In the genomic region with DNA sequence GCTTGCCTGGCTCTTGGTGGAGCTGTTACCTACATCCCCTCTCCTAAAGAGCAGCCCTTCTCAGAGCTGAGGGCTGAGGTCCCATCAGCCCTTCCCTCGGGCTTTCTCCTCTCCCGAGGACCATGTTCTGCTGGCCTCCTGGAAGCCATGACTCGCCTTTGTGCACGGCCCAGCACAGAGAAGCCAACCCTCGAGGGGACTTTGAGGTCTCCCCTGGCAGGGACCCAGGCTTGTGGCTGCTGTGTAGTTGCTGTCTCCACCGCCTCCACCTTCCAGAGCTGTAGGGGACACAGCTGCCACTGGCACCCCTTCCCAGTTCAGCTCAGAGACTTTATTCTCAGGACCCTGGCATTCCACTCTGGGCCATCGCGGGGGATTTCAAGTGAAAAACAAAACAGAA, we compare ENCODE assay signal across 1 cellular context.
TF ChIP-seq lines count a peak whose summit lies in the region.

No MANE protein-coding gene starts in this region.

TF ChIP-seq in GM23338, 12 proteins besides CTCF, POLR2A, EP300 and RAD21:
- TF ChIP-seq, protein P1, sequence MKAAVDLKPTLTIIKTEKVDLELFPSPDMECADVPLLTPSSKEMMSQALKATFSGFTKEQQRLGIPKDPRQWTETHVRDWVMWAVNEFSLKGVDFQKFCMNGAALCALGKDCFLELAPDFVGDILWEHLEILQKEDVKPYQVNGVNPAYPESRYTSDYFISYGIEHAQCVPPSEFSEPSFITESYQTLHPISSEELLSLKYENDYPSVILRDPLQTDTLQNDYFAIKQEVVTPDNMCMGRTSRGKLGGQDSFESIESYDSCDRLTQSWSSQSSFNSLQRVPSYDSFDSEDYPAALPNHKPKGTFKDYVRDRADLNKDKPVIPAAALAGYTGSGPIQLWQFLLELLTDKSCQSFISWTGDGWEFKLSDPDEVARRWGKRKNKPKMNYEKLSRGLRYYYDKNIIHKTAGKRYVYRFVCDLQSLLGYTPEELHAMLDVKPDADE (IDR thresholded peaks at IDR 0.05): no peak
- TF ChIP-seq JUNB (IDR thresholded peaks at IDR 0.05; ENCODE audit: unreplicated experiment): no peak
- TF ChIP-seq, protein P2, sequence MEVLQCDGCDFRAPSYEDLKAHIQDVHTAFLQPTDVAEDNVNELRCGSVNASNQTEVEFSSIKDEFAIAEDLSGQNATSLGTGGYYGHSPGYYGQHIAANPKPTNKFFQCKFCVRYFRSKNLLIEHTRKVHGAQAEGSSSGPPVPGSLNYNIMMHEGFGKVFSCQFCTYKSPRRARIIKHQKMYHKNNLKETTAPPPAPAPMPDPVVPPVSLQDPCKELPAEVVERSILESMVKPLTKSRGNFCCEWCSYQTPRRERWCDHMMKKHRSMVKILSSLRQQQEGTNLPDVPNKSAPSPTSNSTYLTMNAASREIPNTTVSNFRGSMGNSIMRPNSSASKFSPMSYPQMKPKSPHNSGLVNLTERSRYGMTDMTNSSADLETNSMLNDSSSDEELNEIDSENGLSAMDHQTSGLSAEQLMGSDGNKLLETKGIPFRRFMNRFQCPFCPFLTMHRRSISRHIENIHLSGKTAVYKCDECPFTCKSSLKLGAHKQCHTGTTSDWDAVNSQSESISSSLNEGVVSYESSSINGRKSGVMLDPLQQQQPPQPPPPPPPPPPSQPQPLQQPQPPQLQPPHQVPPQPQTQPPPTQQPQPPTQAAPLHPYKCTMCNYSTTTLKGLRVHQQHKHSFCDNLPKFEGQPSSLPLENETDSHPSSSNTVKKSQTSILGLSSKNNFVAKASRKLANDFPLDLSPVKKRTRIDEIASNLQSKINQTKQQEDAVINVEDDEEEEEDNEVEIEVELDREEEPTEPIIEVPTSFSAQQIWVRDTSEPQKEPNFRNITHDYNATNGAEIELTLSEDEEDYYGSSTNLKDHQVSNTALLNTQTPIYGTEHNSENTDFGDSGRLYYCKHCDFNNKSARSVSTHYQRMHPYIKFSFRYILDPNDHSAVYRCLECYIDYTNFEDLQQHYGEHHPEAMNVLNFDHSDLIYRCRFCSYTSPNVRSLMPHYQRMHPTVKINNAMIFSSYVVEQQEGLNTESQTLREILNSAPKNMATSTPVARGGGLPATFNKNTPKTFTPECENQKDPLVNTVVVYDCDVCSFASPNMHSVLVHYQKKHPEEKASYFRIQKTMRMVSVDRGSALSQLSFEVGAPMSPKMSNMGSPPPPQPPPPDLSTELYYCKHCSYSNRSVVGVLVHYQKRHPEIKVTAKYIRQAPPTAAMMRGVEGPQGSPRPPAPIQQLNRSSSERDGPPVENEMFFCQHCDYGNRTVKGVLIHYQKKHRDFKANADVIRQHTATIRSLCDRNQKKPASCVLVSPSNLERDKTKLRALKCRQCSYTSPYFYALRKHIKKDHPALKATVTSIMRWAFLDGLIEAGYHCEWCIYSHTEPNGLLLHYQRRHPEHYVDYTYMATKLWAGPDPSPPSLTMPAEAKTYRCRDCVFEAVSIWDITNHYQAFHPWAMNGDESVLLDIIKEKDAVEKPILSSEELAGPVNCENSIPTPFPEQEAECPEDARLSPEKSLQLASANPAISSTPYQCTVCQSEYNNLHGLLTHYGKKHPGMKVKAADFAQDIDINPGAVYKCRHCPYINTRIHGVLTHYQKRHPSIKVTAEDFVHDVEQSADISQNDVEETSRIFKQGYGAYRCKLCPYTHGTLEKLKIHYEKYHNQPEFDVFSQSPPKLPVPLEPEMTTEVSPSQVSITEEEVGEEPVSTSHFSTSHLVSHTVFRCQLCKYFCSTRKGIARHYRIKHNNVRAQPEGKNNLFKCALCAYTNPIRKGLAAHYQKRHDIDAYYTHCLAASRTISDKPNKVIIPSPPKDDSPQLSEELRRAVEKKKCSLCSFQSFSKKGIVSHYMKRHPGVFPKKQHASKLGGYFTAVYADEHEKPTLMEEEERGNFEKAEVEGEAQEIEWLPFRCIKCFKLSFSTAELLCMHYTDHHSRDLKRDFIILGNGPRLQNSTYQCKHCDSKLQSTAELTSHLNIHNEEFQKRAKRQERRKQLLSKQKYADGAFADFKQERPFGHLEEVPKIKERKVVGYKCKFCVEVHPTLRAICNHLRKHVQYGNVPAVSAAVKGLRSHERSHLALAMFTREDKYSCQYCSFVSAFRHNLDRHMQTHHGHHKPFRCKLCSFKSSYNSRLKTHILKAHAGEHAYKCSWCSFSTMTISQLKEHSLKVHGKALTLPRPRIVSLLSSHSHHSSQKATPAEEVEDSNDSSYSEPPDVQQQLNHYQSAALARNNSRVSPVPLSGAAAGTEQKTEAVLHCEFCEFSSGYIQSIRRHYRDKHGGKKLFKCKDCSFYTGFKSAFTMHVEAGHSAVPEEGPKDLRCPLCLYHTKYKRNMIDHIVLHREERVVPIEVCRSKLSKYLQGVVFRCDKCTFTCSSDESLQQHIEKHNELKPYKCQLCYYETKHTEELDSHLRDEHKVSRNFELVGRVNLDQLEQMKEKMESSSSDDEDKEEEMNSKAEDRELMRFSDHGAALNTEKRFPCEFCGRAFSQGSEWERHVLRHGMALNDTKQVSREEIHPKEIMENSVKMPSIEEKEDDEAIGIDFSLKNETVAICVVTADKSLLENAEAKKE (CRISPR knock-in tag; IDR thresholded peaks at IDR 0.05): no peak
- TF ChIP-seq, protein P3, sequence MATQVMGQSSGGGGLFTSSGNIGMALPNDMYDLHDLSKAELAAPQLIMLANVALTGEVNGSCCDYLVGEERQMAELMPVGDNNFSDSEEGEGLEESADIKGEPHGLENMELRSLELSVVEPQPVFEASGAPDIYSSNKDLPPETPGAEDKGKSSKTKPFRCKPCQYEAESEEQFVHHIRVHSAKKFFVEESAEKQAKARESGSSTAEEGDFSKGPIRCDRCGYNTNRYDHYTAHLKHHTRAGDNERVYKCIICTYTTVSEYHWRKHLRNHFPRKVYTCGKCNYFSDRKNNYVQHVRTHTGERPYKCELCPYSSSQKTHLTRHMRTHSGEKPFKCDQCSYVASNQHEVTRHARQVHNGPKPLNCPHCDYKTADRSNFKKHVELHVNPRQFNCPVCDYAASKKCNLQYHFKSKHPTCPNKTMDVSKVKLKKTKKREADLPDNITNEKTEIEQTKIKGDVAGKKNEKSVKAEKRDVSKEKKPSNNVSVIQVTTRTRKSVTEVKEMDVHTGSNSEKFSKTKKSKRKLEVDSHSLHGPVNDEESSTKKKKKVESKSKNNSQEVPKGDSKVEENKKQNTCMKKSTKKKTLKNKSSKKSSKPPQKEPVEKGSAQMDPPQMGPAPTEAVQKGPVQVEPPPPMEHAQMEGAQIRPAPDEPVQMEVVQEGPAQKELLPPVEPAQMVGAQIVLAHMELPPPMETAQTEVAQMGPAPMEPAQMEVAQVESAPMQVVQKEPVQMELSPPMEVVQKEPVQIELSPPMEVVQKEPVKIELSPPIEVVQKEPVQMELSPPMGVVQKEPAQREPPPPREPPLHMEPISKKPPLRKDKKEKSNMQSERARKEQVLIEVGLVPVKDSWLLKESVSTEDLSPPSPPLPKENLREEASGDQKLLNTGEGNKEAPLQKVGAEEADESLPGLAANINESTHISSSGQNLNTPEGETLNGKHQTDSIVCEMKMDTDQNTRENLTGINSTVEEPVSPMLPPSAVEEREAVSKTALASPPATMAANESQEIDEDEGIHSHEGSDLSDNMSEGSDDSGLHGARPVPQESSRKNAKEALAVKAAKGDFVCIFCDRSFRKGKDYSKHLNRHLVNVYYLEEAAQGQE (IDR thresholded peaks at IDR 0.05; ENCODE audit: unreplicated experiment): no peak
- TF ChIP-seq ZNF331 (CRISPR knock-in tag; IDR thresholded peaks at IDR 0.05; ENCODE audit: low read depth): no peak
- no peak for TF ChIP-seq STAT1 (IDR thresholded peaks at IDR 0.05; ENCODE audit: unreplicated experiment)
- TF ChIP-seq CREB1 (CRISPR knock-in tag; IDR thresholded peaks at IDR 0.05; ENCODE audit: low read depth): no peak
- no peak for TF ChIP-seq POLR2AphosphoS5 (IDR thresholded peaks at IDR 0.05; ENCODE audit: low read depth)
- no peak for TF ChIP-seq ZNF114 (CRISPR knock-in tag; IDR thresholded peaks at IDR 0.05)
- TF ChIP-seq NANOG (IDR thresholded peaks at IDR 0.05; ENCODE audit: borderline replicate concordance): no peak
- TF ChIP-seq EZH2 (IDR thresholded peaks at IDR 0.05; ENCODE audit: low read depth, unreplicated experiment): no peak
- TF ChIP-seq EZH2phosphoT487 (IDR thresholded peaks at IDR 0.05; ENCODE audit: unreplicated experiment): no peak
